ENCODE assay signal across 8 cellular contexts in the genomic region with DNA sequence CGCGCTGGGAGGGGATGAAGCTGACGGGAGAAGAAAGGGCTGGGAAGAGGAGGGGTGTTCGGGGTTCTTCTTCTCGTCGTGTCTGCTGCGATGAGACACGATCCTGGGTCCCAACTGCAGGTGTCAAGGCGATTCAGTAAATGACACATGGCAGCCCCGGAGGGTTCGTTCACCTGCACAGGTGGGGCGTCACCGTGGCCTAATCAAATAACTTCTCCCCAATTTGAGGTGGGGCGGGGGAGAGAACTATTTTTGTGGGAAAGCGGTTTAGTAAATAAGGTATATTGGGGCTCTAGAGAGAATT. TPM values are rescaled to one million over a fixed set of nuclear protein-coding genes. Genes with fewer than 3 reads are reported as not detected.
DNase-seq lines count a peak whose midpoint lies in the region; ATAC-seq, FAIRE-seq and TF ChIP-seq lines count a peak whose summit lies in the region.

No MANE protein-coding gene starts in this region.

- H3K4me3 ChIP-seq in HepG2 (replicated peaks in 1 of 3; ENCODE audit: insufficient read depth in 1 of 3, low read depth in 2 of 3, low read length in 3 of 3) (peak overlapping the region; percentile 26 to 64 (median 48)), transverse colon (peak overlapping the region; percentile 13 to 54 (median 30))

- TF ChIP-seq EP300 in HepG2 (IDR thresholded peaks at IDR 0.05; ENCODE audit: low read depth in 2 of 2, low read length in 2 of 2) (no peak), HepG2 (CRISPR knock-in tag; IDR thresholded peaks at IDR 0.05; ENCODE audit: borderline replicate concordance) (no peak), transverse colon (IDR thresholded peaks at IDR 0.05; ENCODE audit: low read depth) (no peak)

- H3K36me3 Mint-ChIP-seq in activated naive CD4-positive, alpha-beta T cell treated with anti-CD3 and anti-CD28 coated beads for 36 hours (ENCODE audit: low read depth), result no peaks in the 10 kb centered on the region
- no peaks in the 10 kb centered on the region for H3K36me3 Mint-ChIP-seq in activated T-helper 2 cell treated with anti-CD3 and anti-CD28 coated beads, Interferon-gamma antibody, Interleukin-2, Interleukin-4, amounts not matched to agents 10 μg/mL and 5 μg/mL and 100 μg/mL, durations not matched to agents 14 hours and 24 hours and 36 hours (ENCODE audit: low read depth)

- DNase-seq in activated naive CD4-positive, alpha-beta T cell treated with anti-CD3 and anti-CD28 coated beads for 36 hours, result no peak
- no peak for DNase-seq in activated naive CD4-positive, alpha-beta T cell treated with Interleukin-2 at 50 U/mL for 16 hours
- no peak for DNase-seq in activated T-helper 2 cell treated with anti-CD3 and anti-CD28 coated beads, Interferon-gamma antibody, Interleukin-2, Interleukin-4, amounts not matched to agents 10 μg/mL and 5 μg/mL and 100 μg/mL, durations not matched to agents 14 hours and 24 hours and 36 hours (ENCODE audit: low spot score)
- DNase-seq in HepG2 (ENCODE audit: low spot score), result no peak
- DNase-seq in transverse colon, result peak; percentile 14
- no peak for DNase-seq in retina
- no peak for DNase-seq in medulla oblongata (ENCODE audit: extremely low spot score)

- TF ChIP-seq RAD21 in HepG2 (CRISPR knock-in tag; IDR thresholded peaks at IDR 0.05), result no peak

- CTCF ChIA-PET in activated naive CD4-positive, alpha-beta T cell treated with anti-CD3 and anti-CD28 coated beads for 36 hours (lab: Charles Lee), result interaction anchor here (0.7 kb wide), 1 partner anchor 494 kb away, joined by 3 read pairs; no protein-coding TSS in a partner anchor
- CTCF ChIA-PET in HepG2 (lab: Yijun Ruan, JAX; ENCODE audit: low intra/inter-chr PET ratio, low total read pairs), result no interaction called here

- 41% methylated on average over 15 of the region's 15 CpGs for WGBS in HepG2 (ENCODE audit: low lambda C conversion rate)
- WGBS in transverse colon (ENCODE audit: low coverage in 1 of 2), 2 donors, result 0 to 5% methylated on average over 1 to 15 of the region's 15 CpGs

- FAIRE-seq in HepG2 (lab: Jason Lieb, UNC), result no peak

- no peak overlapping the region for H3K9ac ChIP-seq in HepG2 (ENCODE audit: insufficient read depth, low read depth, low read length)

- H4K20me1 ChIP-seq in HepG2 (ENCODE audit: insufficient read depth, low read length), result no peaks in the 10 kb centered on the region

- TF ChIP-seq POLR2A in HepG2 (IDR thresholded peaks at IDR 0.05; ENCODE audit: insufficient read depth in 1 of 2, low read depth in 2 of 2, low read length in 2 of 2) (no peak), transverse colon (IDR thresholded peaks at IDR 0.05) (no peak)

- no peaks in the 10 kb centered on the region for H3K9me3 Mint-ChIP-seq in activated naive CD4-positive, alpha-beta T cell treated with anti-CD3 and anti-CD28 coated beads for 36 hours
- H3K9me3 Mint-ChIP-seq in activated T-helper 2 cell treated with anti-CD3 and anti-CD28 coated beads, Interferon-gamma antibody, Interleukin-2, Interleukin-4, amounts not matched to agents 10 μg/mL and 5 μg/mL and 100 μg/mL, durations not matched to agents 14 hours and 24 hours and 36 hours, result no peaks in the 10 kb centered on the region

- no peak overlapping the region for H2AFZ ChIP-seq in HepG2 (ENCODE audit: low read length)

- peak overlapping the region; percentile 75 for H3K4me3 Mint-ChIP-seq in activated naive CD4-positive, alpha-beta T cell treated with anti-CD3 and anti-CD28 coated beads for 36 hours
- H3K4me3 Mint-ChIP-seq in activated T-helper 2 cell treated with anti-CD3 and anti-CD28 coated beads, Interferon-gamma antibody, Interleukin-2, Interleukin-4, amounts not matched to agents 10 μg/mL and 5 μg/mL and 100 μg/mL, durations not matched to agents 14 hours and 24 hours and 36 hours (ENCODE audit: low read depth), result peak overlapping the region; percentile 66

- no peak for TF ChIP-seq CTCF in HepG2 (CRISPR knock-in tag; IDR thresholded peaks at IDR 0.05)
- TF ChIP-seq CTCF in transverse colon (IDR thresholded peaks at IDR 0.05), result no peak

- ATAC-seq in HepG2, result no peak
- no peak for ATAC-seq in GM19463 (IDR thresholded peaks at IDR 0.05; ENCODE audit: unreplicated experiment)

- no peaks in the 10 kb centered on the region for H3K79me2 ChIP-seq in HepG2 (ENCODE audit: insufficient read depth, low read length)

- H3K27me3 Mint-ChIP-seq in activated naive CD4-positive, alpha-beta T cell treated with anti-CD3 and anti-CD28 coated beads for 36 hours (ENCODE audit: low read depth), result peaks cover 43% of the 10 kb centered on the region
- peaks cover 75% of the 10 kb centered on the region for H3K27me3 Mint-ChIP-seq in activated T-helper 2 cell treated with anti-CD3 and anti-CD28 coated beads, Interferon-gamma antibody, Interleukin-2, Interleukin-4, amounts not matched to agents 10 μg/mL and 5 μg/mL and 100 μg/mL, durations not matched to agents 14 hours and 24 hours and 36 hours (ENCODE audit: low read depth)

- no peaks in the 10 kb centered on the region for H3K36me3 ChIP-seq in HepG2 (replicated peaks in 1 of 2; ENCODE audit: control insufficient read depth in 1 of 2, insufficient read depth in 2 of 2, low read length in 2 of 2)
- H3K36me3 ChIP-seq in transverse colon, result no peaks in the 10 kb centered on the region

- BruUV-seq in HepG2 (replicated peaks; lab: Mats Ljungman, UMichigan), result no TSS peak

- in situ Hi-C loops in HepG2 (cut with HindIII; ENCODE audit: extremely low pct_ligation_motif_present, low pct_unique_long_range_greater_than_20kb) (no loop called here), transverse colon (cut with MboI; ENCODE audit: low pct_ligation_motif_present in 1 of 4, low pct_unique_long_range_greater_than_20kb in 1 of 4, low sequenced_read_pairs in 3 of 4) (no loop called here)

- H3K9me3 ChIP-seq in HepG2 (ENCODE audit: low read length) (no peaks in the 10 kb centered on the region), transverse colon (no peaks in the 10 kb centered on the region)

- H3K4me2 ChIP-seq in HepG2 (ENCODE audit: low read depth, low read length), result peak overlapping the region; percentile 90

- H3K27me3 ChIP-seq in HepG2 (ENCODE audit: control insufficient read depth in 1 of 2, insufficient read depth in 2 of 2, low read length in 2 of 2), result peaks cover 0 to 55% of the 10 kb centered on the region in 2 experiments; a peak in 3 of 5 replicates
- H3K27me3 ChIP-seq in transverse colon, result peaks cover 18% of the 10 kb centered on the region

- no peak overlapping the region for H3K27ac Mint-ChIP-seq in activated naive CD4-positive, alpha-beta T cell treated with anti-CD3 and anti-CD28 coated beads for 36 hours
- no peak overlapping the region for H3K27ac Mint-ChIP-seq in activated T-helper 2 cell treated with anti-CD3 and anti-CD28 coated beads, Interferon-gamma antibody, Interleukin-2, Interleukin-4, amounts not matched to agents 10 μg/mL and 5 μg/mL and 100 μg/mL, durations not matched to agents 14 hours and 24 hours and 36 hours

- POLR2A ChIA-PET in HepG2 (lab: Yijun Ruan, JAX), result no interaction called here

- peaks cover 16% of the 10 kb centered on the region for H3K4me1 Mint-ChIP-seq in activated naive CD4-positive, alpha-beta T cell treated with anti-CD3 and anti-CD28 coated beads for 36 hours (ENCODE audit: low read depth)
- H3K4me1 Mint-ChIP-seq in activated T-helper 2 cell treated with anti-CD3 and anti-CD28 coated beads, Interferon-gamma antibody, Interleukin-2, Interleukin-4, amounts not matched to agents 10 μg/mL and 5 μg/mL and 100 μg/mL, durations not matched to agents 14 hours and 24 hours and 36 hours (ENCODE audit: low read depth), result peaks cover 15% of the 10 kb centered on the region

- intact Hi-C loops in activated naive CD4-positive, alpha-beta T cell treated with anti-CD3 and anti-CD28 coated beads for 36 hours (cut with micrococcal nuclease), result no loop called here
- intact Hi-C loops in activated T-helper 2 cell treated with anti-CD3 and anti-CD28 coated beads, Interferon-gamma antibody, Interleukin-2, Interleukin-4, amounts not matched to agents 10 μg/mL and 5 μg/mL and 100 μg/mL, durations not matched to agents 14 hours and 24 hours and 36 hours (cut with micrococcal nuclease), result no loop called here
- intact Hi-C loops in HepG2 (cut with micrococcal nuclease; ENCODE audit: unreplicated experiment), result no loop called here
- intact Hi-C loops in transverse colon (cut with DNase I; ENCODE audit: low total_unique reads), result loop anchor here (5.0 kb wide), 1 partner anchor 65 kb away; the partner anchor contains the start of gene MYO1E

- H3K4me1 ChIP-seq in HepG2 (ENCODE audit: insufficient read depth, low read length) (peaks cover 22% of the 10 kb centered on the region), transverse colon (peaks cover 0 to 17% (median 15%) of the 10 kb centered on the region in 4 donors)

- H3K27ac ChIP-seq in HepG2 (ENCODE audit: extremely low read length, insufficient read depth, low read length) (no peak overlapping the region), transverse colon (peak overlapping the region in 1 of 4 donors; percentile 1)

RNA-seq across cellular contexts. Expression of gene FAM81A, which starts 0.6 kb away (rescaled TPM):
- under 1 TPM; 0.64 to 0.79 TPM for total RNA-seq in activated naive CD4-positive, alpha-beta T cell treated with anti-CD3 and anti-CD28 coated beads for 36 hours
- 0.69 and 1.1 TPM in 2 replicates for total RNA-seq in activated T-helper 2 cell treated with anti-CD3 and anti-CD28 coated beads, Interferon-gamma antibody, Interleukin-2, Interleukin-4, amounts not matched to agents 10 μg/mL and 5 μg/mL and 100 μg/mL, durations not matched to agents 14 hours and 24 hours and 36 hours
- total RNA-seq in HepG2 (2016; rRNA removed; fragmentation: Illumina TruSeq; extraction: Trizol), result 0.09 and 0.18 TPM in 2 replicates
- 0.09 and 0.81 TPM in 2 replicates for total RNA-seq in HepG2 (2016; cell fraction: cytosol; rRNA removed; fragmentation: Illumina TruSeq; extraction: Trizol; ENCODE audit: low read depth)
- 0.15 TPM in 1 of 2 replicates, not detected in the other for total RNA-seq in HepG2 (2016; cell fraction: insoluble cytoplasmic fraction; rRNA removed; fragmentation: Illumina TruSeq; extraction: Trizol)
- 0.43 and 1.5 TPM in 2 replicates for total RNA-seq in HepG2 (2016; cell fraction: membrane; rRNA removed; fragmentation: Illumina TruSeq; extraction: Trizol)
- total RNA-seq in HepG2 (2016; cell fraction: nucleus; rRNA removed; fragmentation: Illumina TruSeq; extraction: Trizol), result not detected in 2 replicates
- 0.17 TPM in 1 of 2 replicates, not detected in the other for polyA plus RNA-seq in HepG2 (2011; rRNA removed)
- 0.29 TPM in 1 of 2 replicates, not detected in the other for polyA plus RNA-seq in HepG2 (2011; cell fraction: cytosol; rRNA removed)
- polyA plus RNA-seq in HepG2 (2011; cell fraction: nucleus; rRNA removed), result not detected in 2 replicates
- polyA plus RNA-seq in HepG2 (2012), result not detected in 2 replicates
- polyA plus RNA-seq in HepG2 (2016; cell fraction: cytosol; fragmentation: Illumina TruSeq; extraction: Trizol; ENCODE audit: low read depth), result 0.92 and 1.0 TPM in 2 replicates
- polyA plus RNA-seq in HepG2 (2016; cell fraction: insoluble cytoplasmic fraction; fragmentation: Illumina TruSeq; extraction: Trizol; ENCODE audit: low read depth), result 0.07 and 0.13 TPM in 2 replicates
- 0.89 and 1.2 TPM in 2 replicates for polyA plus RNA-seq in HepG2 (2016; cell fraction: membrane; fragmentation: Illumina TruSeq; extraction: Trizol; ENCODE audit: low read depth)
- polyA plus RNA-seq in HepG2 (2016; cell fraction: nucleus; fragmentation: Illumina TruSeq; extraction: Trizol; ENCODE audit: insufficient read depth, low read depth), result 1.2 TPM in 1 of 2 replicates, not detected in the other
- 8.9 TPM in 1 of 2 replicates, not detected in the other for polyA minus RNA-seq in HepG2 (2011; rRNA and poly(A)+ RNA removed; ENCODE audit: low replicate concordance)
- not detected in 2 replicates for polyA minus RNA-seq in HepG2 (2011; cell fraction: cytosol; rRNA and poly(A)+ RNA removed)
- not detected in 2 replicates for polyA minus RNA-seq in HepG2 (2011; cell fraction: nucleus; rRNA and poly(A)+ RNA removed)
- total RNA-seq in transverse colon, result 1 to 10 TPM in 2 of 4 donors, under 1 TPM in 1, not detected in 1; 0.80 to 8.4 (median 4.6) TPM
